ENCODE assay signal across 24 cellular contexts in genomic region chr5:94705427-94705826, GRCh38.
DNase-seq lines count a peak whose midpoint lies in the region; ATAC-seq lines count a peak whose summit lies in the region.
"Had no signal": no experiment of that assay in that cellular context is flagged by ENCODE, and none has a peak within 500 bp of the region (broad histone marks: within the 10 kb centered on the region; RNA-seq: fewer than 3 reads in every experiment).

No MANE protein-coding gene starts in this region.

- ATAC-seq in HG03196 (IDR thresholded peaks at IDR 0.05; ENCODE audit: unreplicated experiment) (no peak), sciatic nerve (no peak)
- ATAC-seq: activated T-helper 17 cell treated with anti-CD3 and anti-CD28 coated beads, Interleukin-2, amount 50 U/mL, for 72 hours; Right ventricle myocardium inferior; stimulated activated naive CD8-positive, alpha-beta T cell treated with anti-CD3 and anti-CD28 coated beads, Interleukin-15, Interleukin-2, amounts not matched to agents 100 U/mL and 50 U/mL, for 24 hours; T-cell had no signal

- H3K4me3 ChIP-seq in SJCRH30: no peak overlapping the region
- H3K4me3 ChIP-seq: esophagus muscularis mucosa, left ventricle myocardium inferior, prostate gland, thyroid gland had no signal

- no peaks in the 10 kb centered on the region for H3K9me3 ChIP-seq in SJCRH30 (replicated peaks)
- H3K9me3 ChIP-seq: esophagus muscularis mucosa, left ventricle myocardium inferior, prostate gland, thyroid gland had no signal

- peak overlapping the region; percentile 51 for H3K27ac ChIP-seq in SJCRH30
- H3K27ac ChIP-seq: esophagus muscularis mucosa, left ventricle myocardium inferior, prostate gland, thyroid gland had no signal

- DNase-seq in ACHN (peak; percentile 47), HCEC 1CT (peak; percentile 54), SJCRH30 (peak in 1 of 2 experiments; percentile 71), fibroblast of peridontal ligament (ENCODE audit: extremely low read depth) (peak; percentile 53), NCI-H128 (lab: John Stamatoyannopoulos, UW; ENCODE audit: unreplicated experiment) (no peak), sciatic nerve (ENCODE audit: low spot score) (no peak), SHP77 treated with DMSO at 0.1 percent for 48 hours (lab: John Stamatoyannopoulos, UW) (no peak)
- DNase-seq: activated CD4-positive, alpha-beta T cell treated with anti-CD3 and anti-CD28 coated beads, Interleukin-2, amount 10 ng/mL, durations not matched to agents 24 days and 14 days; CD4-positive, alpha-beta T cell; DND-41; effector memory CD4-positive, alpha-beta T cell; left ventricle myocardium inferior; midbrain; NCI-H187; small intestine; stimulated activated CD4-positive, alpha-beta T cell treated with anti-CD3 and anti-CD28 coated beads, Interleukin-4, amount 100 ng/mL, for 1 hour; stimulated activated naive CD8-positive, alpha-beta T cell treated with anti-CD3 and anti-CD28 coated beads, Interleukin-15, Interleukin-2, amounts not matched to agents 100 U/mL and 50 U/mL, for 24 hours; T-cell; thyroid gland had no signal

- intact Hi-C loops in sciatic nerve (cut with DNase I): no loop called here

- H3K27me3 ChIP-seq in SJCRH30: no peaks in the 10 kb centered on the region
- H3K27me3 ChIP-seq: esophagus muscularis mucosa, thyroid gland had no signal

- in situ Hi-C loops in ACHN (cut with HindIII; ENCODE audit: low pct_ligation_motif_present, low pct_unique_long_range_greater_than_20kb, low sequenced_read_pairs): no loop called here

- H3K4me1 ChIP-seq in SJCRH30: peaks cover 30% of the 10 kb centered on the region
- H3K4me1 ChIP-seq: esophagus muscularis mucosa, left ventricle myocardium inferior, prostate gland, thyroid gland had no signal

- H3K36me3 ChIP-seq in SJCRH30: peaks cover 16% of the 10 kb centered on the region
- H3K36me3 ChIP-seq: prostate gland, thyroid gland had no signal

Comparison
In these comparisons a context has a peak if more than half of its experiments do, and no peak if none do; other contexts are left out.
1. DNase-seq: peak in ACHN (single experiment), HCEC 1CT (single experiment) and fibroblast of peridontal ligament (single experiment); none in NCI-H128 (single experiment), sciatic nerve (single experiment) and SHP77 treated with DMSO at 0.1 percent for 48 hours (single experiment).